Comparison of ENCODE assay signal across 7 cellular contexts in genomic region chr9:38068866-38069628, GRCh38.
A peak's percentile ranks its signal among the peaks of the same experiment; 100 is the strongest.
DNase-seq lines count a peak whose midpoint lies in the region; ATAC-seq, FAIRE-seq and TF ChIP-seq lines count a peak whose summit lies in the region.

TSS of gene SHB (minus strand) at chr9:38069227. CDS start at chr9:38068645, 582 bp downstream.

- peak within 1 kb of the TSS; percentile 85 for H3K4me3 ChIP-seq in choroid plexus epithelial cell (ENCODE audit: low read depth, low read length)

- H3K27me3 ChIP-seq in layer of hippocampus (ENCODE audit: control insufficient read depth, insufficient read depth, low read length) = no peaks in the 10 kb centered on the region

- no peak for FAIRE-seq in GM18507 (lab: Jason Lieb, UNC)

- peak; percentile 48 for ATAC-seq in HG02884 (IDR thresholded peaks at IDR 0.05; ENCODE audit: unreplicated experiment)

- TF ChIP-seq CTCF in choroid plexus epithelial cell (conservative IDR thresholded peaks at IDR 0.05; ENCODE audit: low read depth, low read length) = no peak

- H3K27ac ChIP-seq in layer of hippocampus (ENCODE audit: low read depth, low read length) = peak within 1 kb of the TSS; percentile 89

- peak; percentile 91 for DNase-seq in GM18507 (ENCODE audit: extremely low spot score, insufficient read length, low read depth)
- peak; percentile 68 for DNase-seq in NCI-H2081 treated with DMSO at 0.1 percent for 48 hours (lab: John Stamatoyannopoulos, UW)
- DNase-seq in activated CD4-positive, alpha-beta T cell treated with anti-CD3 and anti-CD28 coated beads for 1 hour = peak; percentile 69
- peak; percentile 59 for DNase-seq in choroid plexus epithelial cell (ENCODE audit: low read depth)
- DNase-seq in stimulated activated CD4-positive, alpha-beta T cell treated with anti-CD3 and anti-CD28 coated beads, Interleukin-1b, Interleukin-23, amount 100 ng/mL, for 1 hour (ENCODE audit: low read depth in 2 of 2) = peak; percentile 64 to 80

Comparison
In these comparisons a context has a peak if more than half of its experiments do, and no peak if none do; other contexts are left out.
1. Peak in every context shown above with its lines: DNase-seq, ATAC-seq, H3K4me3 ChIP-seq and H3K27ac ChIP-seq.